ENCODE assay signal across 2 cellular contexts in genomic region chr5:107830750-107831149, GRCh38.
TF ChIP-seq lines count a peak whose summit lies in the region.

No MANE protein-coding gene starts in this region.

TF ChIP-seq in HepG2, 621 proteins besides CTCF, POLR2A, EP300 and RAD21:
- TF ChIP-seq ZSCAN31 (CRISPR knock-in tag; IDR thresholded peaks at IDR 0.05; ENCODE audit: low read depth) (no peak), MAFF (IDR thresholded peaks at IDR 0.05; ENCODE audit: low read depth, low read length) (peak; percentile 68), MAFK (conservative IDR thresholded peaks at IDR 0.05 in 1 of 2, IDR thresholded peaks at IDR 0.05 in 1 of 2; ENCODE audit: low read length in 2 of 2) (peak; percentile 67 to 80)

TF ChIP-seq in endothelial cell of umbilical vein, 7 proteins besides CTCF, POLR2A, EP300 and RAD21:
- TF ChIP-seq FOS (IDR thresholded peaks at IDR 0.05; ENCODE audit: borderline replicate concordance, insufficient read depth, low read length) (no peak), JUN (IDR thresholded peaks at IDR 0.05; ENCODE audit: borderline replicate concordance, insufficient read depth, insufficient read length, low read depth) (peak; percentile 14)
